Comparison of ENCODE assay signal across 23 cellular contexts in the genomic region with DNA sequence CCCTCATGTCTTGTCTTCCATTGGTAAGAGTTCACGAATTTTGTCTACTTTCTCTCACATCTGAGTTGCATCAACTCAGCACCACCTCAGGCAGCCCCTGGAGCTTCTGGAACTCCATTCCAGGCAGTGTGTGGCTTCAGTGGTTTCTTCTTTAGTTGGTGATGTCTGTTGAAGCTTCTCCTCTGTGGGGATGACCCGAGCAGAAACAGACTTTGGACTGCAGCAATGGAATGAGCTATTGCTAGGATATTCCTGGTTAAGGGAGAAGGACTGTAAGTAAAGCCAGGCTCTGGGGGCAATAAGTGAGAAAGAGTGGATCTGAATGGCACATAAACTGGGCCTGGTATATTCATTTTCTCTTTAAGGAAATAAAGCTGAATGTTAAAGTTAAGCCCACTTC. TPM values are rescaled to one million over a fixed set of nuclear protein-coding genes. Genes with fewer than 3 reads are reported as not detected.
"Had no signal": no experiment of that assay in that cellular context is flagged by ENCODE, and none has a peak within 500 bp of the region (broad histone marks: within the 10 kb centered on the region; RNA-seq: fewer than 3 reads in every experiment).

No MANE protein-coding gene starts in this region.

- H3K27ac ChIP-seq: HL-60, RWPE1 had no signal

- H3K4me2 ChIP-seq: SK-N-SH had no signal

- H3K36me3 ChIP-seq: MG63 had no signal

- H3K9me3 ChIP-seq: MG63, SK-N-SH had no signal

- DNase-seq: Karpas-422; KG1; MG63; NCI-H1092 treated with DMSO at 0.1 percent for 48 hours; NCI-H1436; NCI-H187; NCI-H2029; NCI-H2081 treated with DMSO at 0.1 percent for 48 hours; NCI-H2171 treated with DMSO at 0.1 percent for 48 hours; NCI-H345; NCI-H446 treated with DMSO at 0.1 percent for 48 hours; NCI-H510A treated with DMSO at 0.1 percent for 48 hours; NCI-H526; NCI-H82; NK-92 treated with Interleukin-12 subunit alpha and Interleukin-12 subunit beta, amount 100 ng/mL, for 24 hours; PC-3; SHP77; SK-N-SH had no signal

- H3K27me3 ChIP-seq: MG63 had no signal

- H3K9ac ChIP-seq: SK-N-SH had no signal

- H3K4me3 ChIP-seq: MG63 had no signal

- ATAC-seq: Panc1, PC-3 had no signal

RNA-seq across cellular contexts. Expression of gene STAT4, which starts 32.3 kb away (rescaled TPM):
- total RNA-seq: OCI-LY7, SK-MEL-5 had no signal
